In the genomic region with DNA sequence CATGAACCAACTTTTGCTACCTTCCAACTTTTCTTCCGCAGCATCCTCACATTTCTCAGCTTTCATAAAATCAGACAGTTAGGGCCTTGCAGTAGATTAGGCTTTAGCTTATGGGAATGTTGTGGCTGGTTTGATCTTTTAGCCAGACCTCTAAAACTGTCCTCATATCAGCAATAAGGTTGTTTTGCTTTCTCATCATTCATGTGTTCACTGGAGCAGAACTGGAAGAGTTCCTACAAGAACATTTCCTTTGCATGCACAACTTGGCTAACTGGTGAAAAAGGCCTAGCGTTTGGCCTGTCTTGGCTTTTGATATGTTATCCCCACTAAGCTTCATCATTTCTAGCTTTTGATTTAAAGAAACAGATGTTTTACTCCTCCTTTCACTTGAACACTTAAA, we compare ENCODE assay signal across 21 cellular contexts.
"Had no signal": no experiment of that assay in that cellular context is flagged by ENCODE, and none has a peak within 500 bp of the region (broad histone marks: within the 10 kb centered on the region; RNA-seq: fewer than 3 reads in every experiment).

No MANE protein-coding gene starts in this region.

- H3K4me3 Mint-ChIP-seq: naive B cell had no signal

- H3K9me3 ChIP-seq: heart right ventricle, neutrophil, stomach, thoracic aorta, transverse colon had no signal

- H3K27me3 ChIP-seq: dorsolateral prefrontal cortex, heart right ventricle, neutrophil, stomach, transverse colon had no signal

- H3K27ac ChIP-seq: dorsolateral prefrontal cortex, heart right ventricle, neutrophil, stomach, thoracic aorta, transverse colon had no signal

- ATAC-seq: heart right ventricle, left cardiac atrium, left ventricle myocardium superior, right cardiac atrium had no signal

- DNase-seq: cortex of kidney; dorsolateral prefrontal cortex; effector CD8-positive, alpha-beta T cell; foreskin melanocyte; heart right ventricle; islet precursor cell; left cardiac atrium; left ventricle myocardium superior; mesendoderm; naive B cell; posterior cingulate gyrus; right cardiac atrium; small intestine; stimulated activated CD4-positive, alpha-beta T cell treated with anti-CD3 and anti-CD28 coated beads, Interleukin-12 subunit alpha, Interleukin-12 subunit beta, amount 100 ng/mL, for 4 hours; stimulated activated naive CD4-positive, alpha-beta T cell; stomach; substantia nigra; transverse colon had no signal

- H3K27me3 Mint-ChIP-seq: naive B cell had no signal

- H3K4me1 ChIP-seq: transverse colon had no signal

- H3K4me3 ChIP-seq: dorsolateral prefrontal cortex, heart right ventricle, lung, stomach, thoracic aorta, transverse colon had no signal

- H3K36me3 ChIP-seq: heart right ventricle, neutrophil, stomach, thoracic aorta, transverse colon had no signal

- H3K36me3 Mint-ChIP-seq: naive B cell had no signal

- H3K27ac Mint-ChIP-seq: naive B cell had no signal

- FAIRE-seq: small intestine had no signal
